In genomic region chr16:51577621-51578303, GRCh38 we compare ENCODE assay signal across 1 cellular context.
A peak's percentile ranks its signal among the peaks of the same experiment; 100 is the strongest.
TF ChIP-seq lines count a peak whose summit lies in the region.

No MANE protein-coding gene starts in this region.

TF ChIP-seq in GM12878, 131 proteins besides CTCF, POLR2A, EP300 and RAD21 (continued from another document):
- no peak for TF ChIP-seq BRCA1 (IDR thresholded peaks at IDR 0.05; ENCODE audit: low read depth, low read length)
- peak; percentile 64 for TF ChIP-seq MEF2B (IDR thresholded peaks at IDR 0.05; ENCODE audit: partially characterized antibody, poor library complexity, severe bottlenecking)
- no peak for TF ChIP-seq TBL1XR1 (IDR thresholded peaks at IDR 0.05; ENCODE audit: low read depth, low read length)
- TF ChIP-seq NR2F1 (conservative IDR thresholded peaks at IDR 0.05): peak; percentile 97
- 0 out of 2 replicates have a peak, but pooled peaks have one; percentile 24 for TF ChIP-seq NBN (IDR thresholded peaks at IDR 0.05)
- TF ChIP-seq IKZF1 (conservative IDR thresholded peaks at IDR 0.05): peak; percentile 74
- TF ChIP-seq ZBTB40 (IDR thresholded peaks at IDR 0.05; ENCODE audit: borderline replicate concordance): no peak
- peak; percentile 89 for TF ChIP-seq DPF2 (IDR thresholded peaks at IDR 0.05)
- no peak for TF ChIP-seq TAF1 (IDR thresholded peaks at IDR 0.05; ENCODE audit: borderline replicate concordance, low read depth, low read length)
- peak; percentile 96 for TF ChIP-seq MTA2 (IDR thresholded peaks at IDR 0.05; ENCODE audit: low read depth)
- no peak for TF ChIP-seq MYC (IDR thresholded peaks at IDR 0.05; ENCODE audit: insufficient read depth, insufficient read length, insufficient replicate concordance, low read length, severe bottlenecking)
